8 cellular contexts compared by ENCODE assay signal in the genomic region with DNA sequence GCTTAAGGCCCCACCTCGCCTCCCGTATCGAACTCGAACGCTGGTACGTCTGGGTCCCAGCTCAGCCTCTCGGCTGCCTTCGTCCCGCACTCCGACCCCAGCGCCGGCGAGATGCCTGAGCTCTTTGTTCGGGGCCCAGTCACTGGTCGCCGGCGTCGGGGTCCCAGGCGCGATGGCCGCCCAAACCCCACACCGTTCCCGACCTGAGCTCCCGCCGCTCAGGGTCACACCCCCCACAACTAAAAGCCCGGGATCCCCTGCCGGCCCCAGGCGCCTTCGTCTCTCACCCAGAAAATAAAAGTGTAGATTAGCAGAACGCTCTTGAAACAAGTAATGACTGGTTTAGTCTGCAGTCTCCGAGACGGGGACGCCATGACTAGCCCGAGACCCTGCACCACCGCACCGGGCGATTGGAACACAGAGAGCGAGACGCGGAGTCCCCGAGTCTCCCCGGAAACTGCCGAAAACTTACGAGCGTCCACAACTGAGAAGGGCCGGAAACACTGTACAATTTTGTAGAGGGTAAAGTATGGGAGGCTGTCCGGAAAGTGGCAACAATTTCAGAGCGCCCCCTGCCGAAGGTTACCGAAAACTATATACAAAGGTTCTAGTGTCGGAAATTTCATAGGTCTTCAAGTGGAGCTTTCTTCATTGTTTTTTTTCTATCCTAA. TPM values are rescaled to one million over a fixed set of nuclear protein-coding genes. Genes with fewer than 3 reads are reported as not detected.
DNase-seq lines count a peak whose midpoint lies in the region; ATAC-seq and TF ChIP-seq lines count a peak whose summit lies in the region.

A gene with protein sequence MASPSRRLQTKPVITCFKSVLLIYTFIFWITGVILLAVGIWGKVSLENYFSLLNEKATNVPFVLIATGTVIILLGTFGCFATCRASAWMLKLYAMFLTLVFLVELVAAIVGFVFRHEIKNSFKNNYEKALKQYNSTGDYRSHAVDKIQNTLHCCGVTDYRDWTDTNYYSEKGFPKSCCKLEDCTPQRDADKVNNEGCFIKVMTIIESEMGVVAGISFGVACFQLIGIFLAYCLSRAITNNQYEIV (minus strand): TSS at position 486 of the 671 bp plus-strand sequence. CDS start 112 bp downstream, at position 374.

- peak within 1 kb of the TSS; percentile 91 for H3K9ac ChIP-seq in mesenchymal stem cell (ENCODE audit: low read length)

- H2BK12ac ChIP-seq in mesenchymal stem cell (ENCODE audit: low read length in 2 of 2) = peak within 1 kb of the TSS in 1 of 2 experiments; percentile 25

- no peak for TF ChIP-seq POLR2A in GM18505 (IDR thresholded peaks at IDR 0.05; ENCODE audit: borderline replicate concordance, extremely low read depth, insufficient read depth, insufficient read length)

- no peaks in the 10 kb centered on the region for H3K4me1 ChIP-seq in mesenchymal stem cell (ENCODE audit: control insufficient read depth, insufficient read depth, low read depth, low read length)

- peak within 1 kb of the TSS; percentile 61 for H3K4me2 ChIP-seq in mesenchymal stem cell (ENCODE audit: low read length, poor library complexity, severe bottlenecking)

- H3K4me3 ChIP-seq in mesenchymal stem cell (ENCODE audit: insufficient read depth in 1 of 2, low read depth in 1 of 2, low read length in 2 of 2) = peak within 1 kb of the TSS; percentile 74 to 86

- no peak within 1 kb of the TSS for H2AFZ ChIP-seq in mesenchymal stem cell (ENCODE audit: low read depth, low read length)

- no peaks in the 10 kb centered on the region for H3K36me3 Mint-ChIP-seq in activated CD8-positive, alpha-beta memory T cell treated with anti-CD3 and anti-CD28 coated beads, Interleukin-2, amount 10 ng/mL, durations not matched to agents 7 days and 5 days

- 0% methylated on average over 30 of the region's 51 CpGs for WGBS in mesenchymal stem cell

- no peak within 1 kb of the TSS for H2BK120ac ChIP-seq in mesenchymal stem cell (ENCODE audit: low read depth, low read length)

- H3K79me1 ChIP-seq in mesenchymal stem cell (replicated peaks; ENCODE audit: low read length, poor library complexity, severe bottlenecking) = peaks cover 2% of the 10 kb centered on the region

- peaks cover 42% of the 10 kb centered on the region for H3K27me3 Mint-ChIP-seq in activated CD8-positive, alpha-beta memory T cell treated with anti-CD3 and anti-CD28 coated beads, Interleukin-2, amount 10 ng/mL, durations not matched to agents 7 days and 5 days

- H3K4me3 Mint-ChIP-seq in activated CD8-positive, alpha-beta memory T cell treated with anti-CD3 and anti-CD28 coated beads, Interleukin-2, amount 10 ng/mL, durations not matched to agents 7 days and 5 days = peak within 1 kb of the TSS; percentile 68

- no peak within 1 kb of the TSS for H3K27ac Mint-ChIP-seq in activated CD8-positive, alpha-beta memory T cell treated with anti-CD3 and anti-CD28 coated beads, Interleukin-2, amount 10 ng/mL, durations not matched to agents 7 days and 5 days

- peak within 1 kb of the TSS in 1 of 2 experiments; percentile 30 for H3K4ac ChIP-seq in mesenchymal stem cell (ENCODE audit: low read depth in 1 of 2, low read length in 2 of 2)

- H3K18ac ChIP-seq in mesenchymal stem cell (ENCODE audit: low read depth in 1 of 2, low read length in 2 of 2) = peak within 1 kb of the TSS; percentile 28 to 48

- DNase-seq in NCI-H446 treated with DMSO at 0.1 percent for 48 hours (lab: John Stamatoyannopoulos, UW) (peak; percentile 80), mesenchymal stem cell (peak; percentile 89)
- DNase-seq in activated CD8-positive, alpha-beta memory T cell treated with anti-CD3 and anti-CD28 coated beads, Interleukin-2, amount 10 ng/mL, durations not matched to agents 7 days and 5 days = peak; percentile 62
- peak; percentile 39 for DNase-seq in stimulated activated CD8-positive, alpha-beta memory T cell treated with anti-CD3 and anti-CD28 coated beads, Interleukin-12 subunit alpha, Interleukin-12 subunit beta, amount 100 ng/mL, for 1 hour (ENCODE audit: low read depth)

- peak within 1 kb of the TSS; percentile 11 for H3K27ac ChIP-seq in mesenchymal stem cell (ENCODE audit: low read length, poor library complexity, severe bottlenecking)

- H3K14ac ChIP-seq in mesenchymal stem cell (ENCODE audit: low read length in 2 of 2) = peak within 1 kb of the TSS in 1 of 2 experiments; percentile 91

- peak within 1 kb of the TSS in 1 of 2 experiments; percentile 72 for H3K23ac ChIP-seq in mesenchymal stem cell (ENCODE audit: low read length in 2 of 2)

- no peaks in the 10 kb centered on the region for H3K9me3 Mint-ChIP-seq in activated CD8-positive, alpha-beta memory T cell treated with anti-CD3 and anti-CD28 coated beads, Interleukin-2, amount 10 ng/mL, durations not matched to agents 7 days and 5 days (ENCODE audit: low read depth)

- ATAC-seq in GM18505 (IDR thresholded peaks at IDR 0.05; ENCODE audit: unreplicated experiment) (peak; percentile 95), HG03064 (IDR thresholded peaks at IDR 0.05; ENCODE audit: low read depth, unreplicated experiment) (peak; percentile 89), GM19023 (IDR thresholded peaks at IDR 0.05; ENCODE audit: unreplicated experiment) (no peak)
- peak; percentile 86 for ATAC-seq in activated CD8-positive, alpha-beta memory T cell treated with anti-CD3 and anti-CD28 coated beads, Interleukin-2, amount 10 ng/mL, durations not matched to agents 7 days and 5 days

- peaks cover 0 to 16% of the 10 kb centered on the region in 2 experiments for H3K36me3 ChIP-seq in mesenchymal stem cell (ENCODE audit: control insufficient read depth in 1 of 2, insufficient read depth in 2 of 2, low read depth in 1 of 2, low read length in 2 of 2)

- H2BK5ac ChIP-seq in mesenchymal stem cell (ENCODE audit: low read depth, low read length, poor library complexity, severe bottlenecking) = no peak within 1 kb of the TSS

- H2BK15ac ChIP-seq in mesenchymal stem cell (ENCODE audit: low read depth, poor library complexity, severe bottlenecking) = peak within 1 kb of the TSS; percentile 23

- H4K8ac ChIP-seq in mesenchymal stem cell (ENCODE audit: low read length) = peak within 1 kb of the TSS; percentile 75

- H2AK5ac ChIP-seq in mesenchymal stem cell (ENCODE audit: low read length, severe bottlenecking) = no peak within 1 kb of the TSS

- CTCF ChIA-PET in activated CD8-positive, alpha-beta memory T cell treated with anti-CD3 and anti-CD28 coated beads, Interleukin-2, amount 10 ng/mL, durations not matched to agents 7 days and 5 days (lab: Charles Lee) = interaction anchor here (1.0 to 1.4 kb wide), 3 partner anchors 10 to 125 kb away, joined by 3 to 5 read pairs (median 3); no protein-coding TSS in a partner anchor

- H3K9me3 ChIP-seq in mesenchymal stem cell (ENCODE audit: control insufficient read depth, low read length) = no peaks in the 10 kb centered on the region

- H3K4me1 Mint-ChIP-seq in activated CD8-positive, alpha-beta memory T cell treated with anti-CD3 and anti-CD28 coated beads, Interleukin-2, amount 10 ng/mL, durations not matched to agents 7 days and 5 days = peaks cover 2% of the 10 kb centered on the region

- H4K91ac ChIP-seq in mesenchymal stem cell (ENCODE audit: low read length) = no peak within 1 kb of the TSS

- in situ Hi-C loops in endometrial microvascular endothelial cells (cut with HindIII; ENCODE audit: inconsistent ontology term, low pct_unique_long_range_greater_than_20kb, low sequenced_read_pairs) = no loop called here

- H3K27me3 ChIP-seq in mesenchymal stem cell (ENCODE audit: control insufficient read depth in 1 of 2, insufficient read depth in 1 of 2, low read length in 2 of 2) = peaks cover 0 to 41% of the 10 kb centered on the region in 2 experiments

RNA-seq across cellular contexts. Expression of the gene that starts here (rescaled TPM):
- not detected for total RNA-seq in activated CD8-positive, alpha-beta memory T cell treated with anti-CD3 and anti-CD28 coated beads, Interleukin-2, amount 10 ng/mL, durations not matched to agents 7 days and 5 days
- total RNA-seq in endometrial microvascular endothelial cells (ENCODE audit: inconsistent ontology term) = 38.6 TPM
- polyA plus RNA-seq in mesenchymal stem cell (2013, experiment 1 of 2) = 34.3 TPM
- 37.3 TPM for polyA plus RNA-seq in mesenchymal stem cell (2013, experiment 2 of 2)

Comparison
In these comparisons a context has a peak if more than half of its experiments do, and no peak if none do; other contexts are left out.
1. RNA of the gene that starts here (total RNA-seq): 38.6 TPM in endometrial microvascular endothelial cells (single experiment); not detected in activated CD8-positive, alpha-beta memory T cell treated with anti-CD3 and anti-CD28 coated beads, Interleukin-2, amount 10 ng/mL, durations not matched to agents 7 days and 5 days; every median in the first group is over 10 times any median in the second.
2. Peak in DNase-seq and ATAC-seq in activated CD8-positive, alpha-beta memory T cell treated with anti-CD3 and anti-CD28 coated beads, Interleukin-2, amount 10 ng/mL, durations not matched to agents 7 days and 5 days; RNA of the gene not detected or under 1 TPM.
3. DNase-seq: peak in every context shown above with its lines; median percentile 89 in mesenchymal stem cell; 80 in NCI-H446 treated with DMSO at 0.1 percent for 48 hours; 62 in activated CD8-positive, alpha-beta memory T cell treated with anti-CD3 and anti-CD28 coated beads, Interleukin-2, amount 10 ng/mL, durations not matched to agents 7 days and 5 days; 39 in stimulated activated CD8-positive, alpha-beta memory T cell treated with anti-CD3 and anti-CD28 coated beads, Interleukin-12 subunit alpha, Interleukin-12 subunit beta, amount 100 ng/mL, for 1 hour.